1 cellular context compared by ENCODE assay signal in genomic region chr17:82351713-82352488, GRCh38.
TF ChIP-seq lines count a peak whose summit lies in the region.

No MANE protein-coding gene starts in this region.

TF ChIP-seq in IMR-90, 13 proteins besides CTCF, POLR2A, EP300 and RAD21:
- TF ChIP-seq CHD1 (IDR thresholded peaks at IDR 0.05; ENCODE audit: low read depth, low read length) (no peak), BHLHE40 (IDR thresholded peaks at IDR 0.05; ENCODE audit: low read depth, low read length) (peak; percentile 40; the same call in 1 of the 2 replicates), RFX5 (IDR thresholded peaks at IDR 0.05; ENCODE audit: low read depth, low read length) (peak; percentile 91), NFE2L2 (IDR thresholded peaks at IDR 0.05; ENCODE audit: low read depth, low read length) (no peak), RCOR1 (IDR thresholded peaks at IDR 0.05; ENCODE audit: insufficient replicate concordance, low read length) (no peak), ELK1 (IDR thresholded peaks at IDR 0.05; ENCODE audit: borderline replicate concordance, low read depth, low read length) (no peak), SMC3 (IDR thresholded peaks at IDR 0.05; ENCODE audit: low read depth, low read length) (peak; percentile 91), MAFK (IDR thresholded peaks at IDR 0.05; ENCODE audit: low read depth, low read length) (no peak), FOS (IDR thresholded peaks at IDR 0.05; ENCODE audit: low read depth, low read length) (no peak), MAZ (IDR thresholded peaks at IDR 0.05; ENCODE audit: borderline replicate concordance, low read depth, low read length) (peak; percentile 32; the same call in 1 of the 2 replicates), USF2 (IDR thresholded peaks at IDR 0.05; ENCODE audit: low read depth, low read length) (no peak), CEBPB (IDR thresholded peaks at IDR 0.05; ENCODE audit: low read depth, low read length) (no peak), MXI1 (IDR thresholded peaks at IDR 0.05; ENCODE audit: borderline replicate concordance, low read depth, low read length) (no peak)
TF ChIP-seq in IMR-90: peak in this region for 4.
